28 cellular contexts compared by ENCODE assay signal in genomic region chr5:151846765-151847164, GRCh38.
"Had no signal": no experiment of that assay in that cellular context is flagged by ENCODE, and none has a peak within 500 bp of the region (broad histone marks: within the 10 kb centered on the region; RNA-seq: fewer than 3 reads in every experiment).

No MANE protein-coding gene starts in this region.

- H3K4me1 ChIP-seq: neural progenitor cell, parathyroid adenoma, psoas muscle, spleen, suprapubic skin, testis, transverse colon, upper lobe of right lung, uterus had no signal

- H2AFZ ChIP-seq: neural progenitor cell, parathyroid adenoma had no signal

- H3K27ac ChIP-seq: neural progenitor cell, ovary, parathyroid adenoma, psoas muscle, skin epidermis, spleen, suprapubic skin, testis, tibial artery, transverse colon, upper lobe of right lung, uterus had no signal

- H3K27me3 ChIP-seq: neural progenitor cell, ovary, spleen, suprapubic skin, testis, tibial artery, transverse colon, upper lobe of right lung, uterus had no signal

- H3K36me3 ChIP-seq: neural progenitor cell, ovary, spleen, suprapubic skin, tibial artery, transverse colon, upper lobe of right lung, uterus had no signal

- H3K9ac ChIP-seq: neural progenitor cell, parathyroid adenoma had no signal

- DNase-seq: natural killer cell; occipital lobe; ovary; posterior cingulate gyrus; psoas muscle; right cardiac atrium; spleen; stimulated activated CD4-positive, alpha-beta T cell treated with anti-CD3 and anti-CD28 coated beads, Interleukin-12 subunit alpha, Interleukin-12 subunit beta, amount 100 ng/mL, for 4 hours; stimulated activated CD4-positive, alpha-beta T cell treated with anti-CD3 and anti-CD28 coated beads, Interleukin-1b, Interleukin-23, amount 100 ng/mL, for 48 hours; stimulated activated CD4-positive, alpha-beta T cell treated with anti-CD3 and anti-CD28 coated beads, Interleukin-4, amount 100 ng/mL, for 1 hour; stimulated activated CD4-positive, alpha-beta T cell treated with anti-CD3 and anti-CD28 coated beads, Interleukin-4, amount 100 ng/mL, for 4 hours; stimulated activated CD8-positive, alpha-beta memory T cell treated with anti-CD3 and anti-CD28 coated beads, Interleukin-4, amount 100 ng/mL, for 48 hours; stimulated activated naive CD4-positive, alpha-beta T cell; stimulated activated naive CD8-positive, alpha-beta T cell treated with anti-CD3 and anti-CD28 coated beads, Interleukin-15, amount 100 ng/mL, for 72 hours; stimulated activated naive CD8-positive, alpha-beta T cell treated with anti-CD3 and anti-CD28 coated beads, Interleukin-15, Interleukin-2, amounts not matched to agents 100 U/mL and 50 U/mL, for 24 hours; substantia nigra; testis; tibial artery; transverse colon; upper lobe of right lung; uterus had no signal

- H3K9me3 ChIP-seq: ovary, psoas muscle, suprapubic skin, testis, transverse colon, upper lobe of right lung, uterus had no signal

- ATAC-seq: natural killer cell; psoas muscle; right cardiac atrium; sciatic nerve; stimulated activated memory B cell treated with anti-CD40 and anti-IgM and Interleukin-4, amounts not matched to agents 10 μg/mL and 1 μg/mL and 100 μg/mL, for 72 hours; stimulated activated naive CD8-positive, alpha-beta T cell treated with anti-CD3 and anti-CD28 coated beads, Interleukin-15, amount 100 ng/mL, for 72 hours; stimulated activated naive CD8-positive, alpha-beta T cell treated with anti-CD3 and anti-CD28 coated beads, Interleukin-15, Interleukin-2, amounts not matched to agents 100 U/mL and 50 U/mL, for 24 hours; upper lobe of right lung had no signal

- H3K79me2 ChIP-seq: parathyroid adenoma had no signal

- H3K4me2 ChIP-seq: neural progenitor cell, smooth muscle cell had no signal

- H3K4me3 ChIP-seq: neural progenitor cell, ovary, psoas muscle, skin epidermis, smooth muscle cell, spleen, suprapubic skin, testis, tibial artery, transverse colon, upper lobe of right lung, uterus had no signal
